In the genomic region with DNA sequence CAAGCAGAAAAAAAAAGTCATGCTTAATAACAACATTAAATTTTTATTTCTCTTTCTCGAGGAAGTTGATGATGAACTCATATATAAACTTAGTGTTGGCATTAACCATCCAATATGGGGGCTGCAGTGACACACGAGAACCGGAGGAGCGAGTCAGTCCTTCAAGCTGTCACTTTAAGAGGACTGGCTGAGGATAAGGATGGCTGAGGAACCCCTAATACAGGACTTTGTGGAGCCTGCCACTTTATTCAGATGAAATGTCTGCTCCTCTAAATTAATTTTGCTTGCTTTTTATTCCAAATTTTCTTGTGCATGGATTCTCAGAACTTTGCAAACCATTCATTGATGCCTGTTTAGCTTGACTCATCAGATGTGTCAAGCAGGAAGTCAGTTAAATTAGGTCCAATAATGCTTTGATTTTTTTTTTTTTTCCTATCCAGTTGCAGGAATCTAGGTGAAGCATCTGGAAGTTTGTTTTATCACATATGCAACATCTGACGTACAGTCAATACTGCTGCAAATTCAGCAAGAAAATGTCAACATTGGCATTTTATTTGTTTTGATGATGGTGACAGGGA, we compare ENCODE assay signal across 17 cellular contexts.
DNase-seq lines count a peak whose midpoint lies in the region.
"Had no signal": no experiment of that assay in that cellular context is flagged by ENCODE, and none has a peak within 500 bp of the region (broad histone marks: within the 10 kb centered on the region; RNA-seq: fewer than 3 reads in every experiment).

No MANE protein-coding gene starts in this region.

- no peaks in the 10 kb centered on the region for H4K20me1 ChIP-seq in GM23248 (ENCODE audit: insufficient read depth)

- H3F3A ChIP-seq in GM23248 (ENCODE audit: insufficient read depth) = peaks cover 31% of the 10 kb centered on the region

- no peaks in the 10 kb centered on the region for H3K79me2 ChIP-seq in GM23248 (ENCODE audit: insufficient read depth)

- DNase-seq in GM23248 (peak; percentile 71), RPMI7951 (ENCODE audit: low read depth) (peak; percentile 46), islet precursor cell (peak; percentile 7), NCI-H345 treated with DMSO at 0.1 percent for 48 hours (lab: John Stamatoyannopoulos, UW; ENCODE audit: unreplicated experiment) (no peak)
- no peak for DNase-seq in activated T-cell treated with anti-CD3 and anti-CD28 coated beads, Interleukin-2, amount 50 U/mL, for 24 hours
- DNase-seq in activated CD4-positive, CD25-positive, alpha-beta regulatory T cell (lab: John Stamatoyannopoulos, UW) = no peak
- no peak for DNase-seq in activated CD8-positive, alpha-beta memory T cell treated with anti-CD3 and anti-CD28 coated beads, Interleukin-2, amount 50 U/mL, for 48 hours
- DNase-seq: Calu3, DMS79, GF-D8, KBM-7, NCI-H1092, NCI-H1694, NCI-H2107, NCI-H226, NCI-H526 treated with DMSO at 0.1 percent for 48 hours had no signal

- no peaks in the 10 kb centered on the region for H3K27me3 ChIP-seq in GM23248 (replicated peaks; ENCODE audit: insufficient read depth)

- in situ Hi-C loops in GM23248 (cut with MboI) = no loop called here

- WGBS in GM23248 (ENCODE audit: low coverage in 1 of 2, low lambda C conversion rate in 2 of 2, missing lambda C conversion rate in 2 of 2), 2 experiments = 3 to 4% methylated on average over 5 of the region's 5 CpGs

- H3K4me3 ChIP-seq in GM23248 = peak overlapping the region; percentile 55

- no peaks in the 10 kb centered on the region for H3K9me3 Mint-ChIP-seq in activated T-cell treated with anti-CD3 and anti-CD28 coated beads, Interleukin-2, amount 50 U/mL, for 24 hours

- no peak overlapping the region for H3K27ac Mint-ChIP-seq in activated T-cell treated with anti-CD3 and anti-CD28 coated beads, Interleukin-2, amount 50 U/mL, for 24 hours
- H3K27ac Mint-ChIP-seq: CD14-positive monocyte had no signal

- no peaks in the 10 kb centered on the region for H3K36me3 Mint-ChIP-seq in activated T-cell treated with anti-CD3 and anti-CD28 coated beads, Interleukin-2, amount 50 U/mL, for 24 hours (ENCODE audit: low read depth)
- H3K36me3 Mint-ChIP-seq: CD14-positive monocyte had no signal

- H3K27ac ChIP-seq in GM23248 = peak overlapping the region; percentile 99

- peaks cover 33% of the 10 kb centered on the region for H3K4me1 ChIP-seq in GM23248 (ENCODE audit: insufficient read depth)

- H3K9me2 ChIP-seq in GM23248 (ENCODE audit: insufficient read depth) = no peaks in the 10 kb centered on the region

- H3K4me1 Mint-ChIP-seq in activated T-cell treated with anti-CD3 and anti-CD28 coated beads, Interleukin-2, amount 50 U/mL, for 24 hours (ENCODE audit: low read depth) = no peaks in the 10 kb centered on the region
- H3K4me1 Mint-ChIP-seq: CD14-positive monocyte had no signal

- no peaks in the 10 kb centered on the region for H3K9me3 ChIP-seq in GM23248 (ENCODE audit: low read depth)

- H3K4me3 Mint-ChIP-seq in activated T-cell treated with anti-CD3 and anti-CD28 coated beads, Interleukin-2, amount 50 U/mL, for 24 hours = no peak overlapping the region
- H3K4me3 Mint-ChIP-seq: CD14-positive monocyte had no signal

- H3K27me3 Mint-ChIP-seq in activated T-cell treated with anti-CD3 and anti-CD28 coated beads, Interleukin-2, amount 50 U/mL, for 24 hours = peaks cover 30% of the 10 kb centered on the region

- H2AFZ ChIP-seq in GM23248 = no peak overlapping the region; the same call in 1 of the 2 replicates

- H3K36me3 ChIP-seq in GM23248 (ENCODE audit: low read depth) = no peaks in the 10 kb centered on the region

- peak overlapping the region; percentile 78 for H3K4me2 ChIP-seq in GM23248 (ENCODE audit: unreplicated experiment)

- peak overlapping the region; percentile 90 for H3K9ac ChIP-seq in GM23248

Comparison
In these comparisons a context has a peak if more than half of its experiments do, and no peak if none do; other contexts are left out.
1. DNase-seq: peak in GM23248 (single experiment), RPMI7951 (single experiment) and islet precursor cell (single experiment); none in activated T-cell treated with anti-CD3 and anti-CD28 coated beads, Interleukin-2, amount 50 U/mL, for 24 hours (single experiment), activated CD4-positive, CD25-positive, alpha-beta regulatory T cell (0 of 4), NCI-H345 treated with DMSO at 0.1 percent for 48 hours (single experiment) and activated CD8-positive, alpha-beta memory T cell treated with anti-CD3 and anti-CD28 coated beads, Interleukin-2, amount 50 U/mL, for 48 hours (single experiment).